ENCODE assay signal across 26 cellular contexts in genomic region chr11:78336877-78337553, GRCh38.
A peak's percentile ranks its signal among the peaks of the same experiment; 100 is the strongest.
DNase-seq lines count a peak whose midpoint lies in the region; ATAC-seq and TF ChIP-seq lines count a peak whose summit lies in the region.
"Had no signal": no experiment of that assay in that cellular context is flagged by ENCODE, and none has a peak within 500 bp of the region (broad histone marks: within the 10 kb centered on the region; RNA-seq: fewer than 3 reads in every experiment).

No MANE protein-coding gene starts in this region.

- peaks cover 50% of the 10 kb centered on the region for H3K4me1 ChIP-seq in left ventricle myocardium inferior
- peaks cover 0 to 21% of the 10 kb centered on the region in 2 donors for H3K4me1 ChIP-seq in ascending aorta
- peaks cover 2 to 19% of the 10 kb centered on the region in 2 donors for H3K4me1 ChIP-seq in aorta (ENCODE audit: control insufficient read depth in 1 of 2, insufficient read depth in 2 of 2, low read length in 2 of 2)
- H3K4me1 ChIP-seq in gastroesophageal sphincter = peaks cover 0 to 38% (median 4%) of the 10 kb centered on the region in 3 donors
- H3K4me1 ChIP-seq: prostate gland had no signal

- H3K27me3 Mint-ChIP-seq in naive B cell = no peaks in the 10 kb centered on the region
- H3K27me3 Mint-ChIP-seq: activated T-helper 17 cell treated with anti-CD3 and anti-CD28 coated beads, Interleukin-2, amount 50 U/mL, for 72 hours; CD4-positive, alpha-beta T cell had no signal

- WGBS in aorta, 2 donors = 48 to 53% methylated on average over 4 of the region's 4 CpGs
- 50 to 77% methylated on average over 4 of the region's 4 CpGs for WGBS in gastroesophageal sphincter (ENCODE audit: low coverage in 1 of 2), 2 donors

- H3K4me3 ChIP-seq in left ventricle myocardium inferior = no peak overlapping the region
- H3K4me3 ChIP-seq in ascending aorta = no peak overlapping the region
- no peak overlapping the region for H3K4me3 ChIP-seq in aorta (ENCODE audit: low read length in 2 of 2)
- no peak overlapping the region for H3K4me3 ChIP-seq in gastroesophageal sphincter
- H3K4me3 ChIP-seq: cardiac muscle cell, esophagus squamous epithelium, MG63, prostate gland, transverse colon had no signal

- H3K36me3 Mint-ChIP-seq in naive B cell = no peaks in the 10 kb centered on the region
- H3K36me3 Mint-ChIP-seq: natural killer cell; stimulated activated effector memory CD8-positive, alpha-beta T cell treated with anti-CD3 and anti-CD28 coated beads, Interleukin-12 subunit alpha, Interleukin-12 subunit beta, amount 100 ng/mL, for 72 hours had no signal

- peaks cover 0 to 4% (median 0%) of the 10 kb centered on the region in 7 donors for H3K9me3 Mint-ChIP-seq in naive B cell
- H3K9me3 Mint-ChIP-seq: activated T-helper 17 cell treated with anti-CD3 and anti-CD28 coated beads, Interleukin-2, amount 50 U/mL, for 72 hours; CD4-positive, alpha-beta T cell; stimulated activated effector memory CD8-positive, alpha-beta T cell treated with anti-CD3 and anti-CD28 coated beads, Interleukin-12 subunit alpha, Interleukin-12 subunit beta, amount 100 ng/mL, for 72 hours had no signal

- H3K36me3 ChIP-seq in left ventricle myocardium inferior = no peaks in the 10 kb centered on the region
- no peaks in the 10 kb centered on the region for H3K36me3 ChIP-seq in ascending aorta
- H3K36me3 ChIP-seq in aorta (ENCODE audit: control insufficient read depth in 1 of 2, insufficient read depth in 2 of 2, low read length in 1 of 2) = no peaks in the 10 kb centered on the region
- H3K36me3 ChIP-seq in gastroesophageal sphincter = no peaks in the 10 kb centered on the region
- H3K36me3 ChIP-seq: cardiac muscle cell, esophagus squamous epithelium, MG63, prostate gland, transverse colon had no signal

- H3K27me3 ChIP-seq in left ventricle myocardium inferior (ENCODE audit: low read depth) (no peaks in the 10 kb centered on the region), ascending aorta (no peaks in the 10 kb centered on the region), aorta (ENCODE audit: control insufficient read depth in 1 of 2, insufficient read depth in 2 of 2, low read length in 1 of 2) (no peaks in the 10 kb centered on the region), gastroesophageal sphincter (no peaks in the 10 kb centered on the region)
- H3K27me3 ChIP-seq: cardiac muscle cell, esophagus squamous epithelium, transverse colon had no signal

- TF ChIP-seq EP300 in gastroesophageal sphincter (IDR thresholded peaks at IDR 0.05) = no peak

- H3K9me3 ChIP-seq in left ventricle myocardium inferior (replicated peaks) (no peaks in the 10 kb centered on the region), ascending aorta (no peaks in the 10 kb centered on the region), aorta (ENCODE audit: control insufficient read depth, low read length) (no peaks in the 10 kb centered on the region), gastroesophageal sphincter (no peaks in the 10 kb centered on the region)
- H3K9me3 ChIP-seq: esophagus squamous epithelium, MG63, prostate gland, transverse colon had no signal

- DNase-seq in Right ventricle myocardium inferior (ENCODE audit: missing footprints) = no peak
- no peak for DNase-seq in left ventricle myocardium inferior
- DNase-seq in ascending aorta (ENCODE audit: low spot score in 2 of 2) = no peak
- DNase-seq in naive B cell = no peak
- no peak for DNase-seq in aorta
- DNase-seq in putamen (ENCODE audit: low spot score) = no peak
- DNase-seq: ACHN; CD4-positive, alpha-beta T cell; DMS53; effector CD4-positive, alpha-beta T cell; esophagus squamous epithelium; glutamatergic neuron; H9; MG63; natural killer cell; NCI-H187 treated with DMSO at 0.1 percent for 48 hours; NCI-H446; transverse colon had no signal

- intact Hi-C loops in Right ventricle myocardium inferior (cut with DNase I) = no loop called here
- intact Hi-C loops in left ventricle myocardium inferior (cut with micrococcal nuclease) = no loop called here
- intact Hi-C loops in ascending aorta (cut with DNase I) = loop anchor here (5.0 kb wide), 1 partner anchor 40 kb away; no protein-coding TSS in a partner anchor
- intact Hi-C loops in aorta (cut with DNase I) = no loop called here

- ATAC-seq in Right ventricle myocardium inferior (peak; percentile 26), naive B cell (ENCODE audit: low read depth in 2 of 2) (peak; percentile 70 to 96), aorta (ENCODE audit: low FRiP score) (peak; percentile 26), gastroesophageal sphincter (no peak), HG03469 (IDR thresholded peaks at IDR 0.05; ENCODE audit: unreplicated experiment) (no peak)
- ATAC-seq: activated T-helper 17 cell treated with anti-CD3 and anti-CD28 coated beads, Interleukin-2, amount 50 U/mL, for 72 hours; HepG2; stimulated activated effector memory CD8-positive, alpha-beta T cell treated with anti-CD3 and anti-CD28 coated beads, Interleukin-12 subunit alpha, Interleukin-12 subunit beta, amount 100 ng/mL, for 72 hours had no signal

- H3K27ac Mint-ChIP-seq in naive B cell = peak overlapping the region in 3 of 6 donors; percentile 48 to 74 (median 51)
- H3K27ac Mint-ChIP-seq: activated T-helper 17 cell treated with anti-CD3 and anti-CD28 coated beads, Interleukin-2, amount 50 U/mL, for 72 hours; CD4-positive, alpha-beta T cell; H9; natural killer cell; stimulated activated effector memory CD8-positive, alpha-beta T cell treated with anti-CD3 and anti-CD28 coated beads, Interleukin-12 subunit alpha, Interleukin-12 subunit beta, amount 100 ng/mL, for 72 hours had no signal

- H3K4me3 Mint-ChIP-seq in naive B cell = no peak overlapping the region
- H3K4me3 Mint-ChIP-seq: activated T-helper 17 cell treated with anti-CD3 and anti-CD28 coated beads, Interleukin-2, amount 50 U/mL, for 72 hours; CD4-positive, alpha-beta T cell; H9; natural killer cell; stimulated activated effector memory CD8-positive, alpha-beta T cell treated with anti-CD3 and anti-CD28 coated beads, Interleukin-12 subunit alpha, Interleukin-12 subunit beta, amount 100 ng/mL, for 72 hours had no signal

- TF ChIP-seq POLR2A in gastroesophageal sphincter (IDR thresholded peaks at IDR 0.05) = no peak

- no peak for TF ChIP-seq CTCF in left ventricle myocardium inferior (IDR thresholded peaks at IDR 0.05; ENCODE audit: borderline replicate concordance)
- TF ChIP-seq CTCF in ascending aorta (IDR thresholded peaks at IDR 0.05) = no peak
- no peak for TF ChIP-seq CTCF in gastroesophageal sphincter (IDR thresholded peaks at IDR 0.05)

- peaks cover 23 to 58% (median 26%) of the 10 kb centered on the region in 3 donors for H3K4me1 Mint-ChIP-seq in naive B cell

- H3K27ac ChIP-seq in left ventricle myocardium inferior (replicated peaks) = no peak overlapping the region
- H3K27ac ChIP-seq in ascending aorta = peak overlapping the region; percentile 26 to 52
- no peak overlapping the region for H3K27ac ChIP-seq in aorta (ENCODE audit: low read depth in 1 of 2, low read length in 2 of 2)
- H3K27ac ChIP-seq in gastroesophageal sphincter = no peak overlapping the region
- H3K27ac ChIP-seq: cardiac muscle cell, esophagus squamous epithelium, prostate gland, RWPE1, transverse colon had no signal

Comparison
In these comparisons a context has a peak if more than half of its experiments do, and no peak if none do; other contexts are left out.
1. ATAC-seq: peak in Right ventricle myocardium inferior (single experiment), naive B cell (2 of 2) and aorta (single experiment); none in gastroesophageal sphincter (single experiment) and HG03469 (single experiment).
2. H3K27ac ChIP-seq: peak in ascending aorta (2 of 2); none in left ventricle myocardium inferior (single experiment), aorta (0 of 2) and gastroesophageal sphincter (0 of 4).